Comparison of ENCODE assay signal across 24 cellular contexts in genomic region chr6:21996425-21997207, GRCh38.
A peak's percentile ranks its signal among the peaks of the same experiment; 100 is the strongest.
DNase-seq lines count a peak whose midpoint lies in the region; ATAC-seq, FAIRE-seq and TF ChIP-seq lines count a peak whose summit lies in the region.
"Had no signal": no experiment of that assay in that cellular context is flagged by ENCODE, and none has a peak within 500 bp of the region (broad histone marks: within the 10 kb centered on the region; RNA-seq: fewer than 3 reads in every experiment).

No MANE protein-coding gene starts in this region.

- peak overlapping the region; percentile 37 for H3K27ac ChIP-seq in astrocyte (ENCODE audit: low read depth, low read length)
- peak overlapping the region; percentile 22 for H3K27ac ChIP-seq in hepatocyte
- peak overlapping the region; percentile 97 for H3K27ac ChIP-seq in smooth muscle cell (ENCODE audit: low read depth)
- H3K27ac ChIP-seq in MM.1S (ENCODE audit: low read length), result no peak overlapping the region
- H3K27ac ChIP-seq: 22Rv1 had no signal

- H3K9ac ChIP-seq in astrocyte (ENCODE audit: low read length), result peak overlapping the region; percentile 28
- H3K9ac ChIP-seq in smooth muscle cell (ENCODE audit: low read depth), result peak overlapping the region; percentile 23
- no peak overlapping the region for H3K9ac ChIP-seq in MM.1S (ENCODE audit: low read length)

- no peaks in the 10 kb centered on the region for H3K36me3 ChIP-seq in astrocyte (ENCODE audit: insufficient read depth, low read length)
- no peaks in the 10 kb centered on the region for H3K36me3 ChIP-seq in hepatocyte (replicated peaks; ENCODE audit: insufficient read depth, low read depth)
- H3K36me3 ChIP-seq in smooth muscle cell (ENCODE audit: low read depth), result no peaks in the 10 kb centered on the region
- no peaks in the 10 kb centered on the region for H3K36me3 ChIP-seq in MM.1S (replicated peaks; ENCODE audit: insufficient read depth, low read length)

- no peaks in the 10 kb centered on the region for H3K79me2 ChIP-seq in astrocyte (ENCODE audit: insufficient read depth, low read length)
- H3K79me2 ChIP-seq in hepatocyte, result no peaks in the 10 kb centered on the region
- H3K79me2 ChIP-seq in smooth muscle cell (ENCODE audit: low read depth), result no peaks in the 10 kb centered on the region
- H3K79me2 ChIP-seq in MM.1S (ENCODE audit: low read length), result no peaks in the 10 kb centered on the region

- H3K9me2 ChIP-seq in hepatocyte (replicated peaks; ENCODE audit: insufficient read depth), result no peaks in the 10 kb centered on the region
- H3K9me2 ChIP-seq in MM.1S (replicated peaks; ENCODE audit: insufficient read depth, low read length), result no peaks in the 10 kb centered on the region

- no peak overlapping the region for H2AFZ ChIP-seq in astrocyte (ENCODE audit: low read depth, low read length)
- no peak overlapping the region for H2AFZ ChIP-seq in hepatocyte
- peak overlapping the region; percentile 32 for H2AFZ ChIP-seq in smooth muscle cell (ENCODE audit: low read depth)
- H2AFZ ChIP-seq in MM.1S (ENCODE audit: low read length), result no peak overlapping the region

- H3K4me2 ChIP-seq in astrocyte (ENCODE audit: low read length) (peak overlapping the region; percentile 55), hepatocyte (peak overlapping the region; percentile 13), smooth muscle cell (peak overlapping the region; percentile 54), MM.1S (ENCODE audit: low read depth, low read length) (no peak overlapping the region)

- DNase-seq in DMS 273 (lab: John Stamatoyannopoulos, UW; ENCODE audit: unreplicated experiment) (peak; percentile 39), DMS 273 treated with DMSO at 0.1 percent for 48 hours (lab: John Stamatoyannopoulos, UW) (no peak), astrocyte (ENCODE audit: low read depth) (peak; percentile 62), hepatocyte (ENCODE audit: low spot score) (no peak), smooth muscle cell (lab: John Stamatoyannopoulos, UW; ENCODE audit: unreplicated experiment) (no peak), MM.1S (no peak)
- DNase-seq: activated CD4-positive, CD25-positive, alpha-beta regulatory T cell; activated naive CD8-positive, alpha-beta T cell treated with anti-CD3 and anti-CD28 coated beads, Interleukin-2, amount 10 ng/mL, durations not matched to agents 7 days and 5 days; activated T-cell treated with anti-CD3 and anti-CD28 coated beads, Interleukin-2, amount 50 U/mL, for 72 hours; C1 segment of cervical spinal cord; DMS53; effector memory CD4-positive, alpha-beta T cell; HFFc6; left cardiac atrium; mucosa of descending colon; MV-4-11; NCI-H2029 had no signal

- no peaks in the 10 kb centered on the region for H3K9me3 ChIP-seq in astrocyte (ENCODE audit: insufficient read depth, low read depth, low read length)
- H3K9me3 ChIP-seq in hepatocyte (ENCODE audit: low read depth), result no peaks in the 10 kb centered on the region
- H3K9me3 ChIP-seq in smooth muscle cell (replicated peaks; ENCODE audit: low read depth), result no peaks in the 10 kb centered on the region
- no peaks in the 10 kb centered on the region for H3K9me3 ChIP-seq in MM.1S (replicated peaks; ENCODE audit: insufficient read depth, low read length)
- H3K9me3 ChIP-seq: mucosa of descending colon had no signal

- no peak for ATAC-seq in GM18867 (IDR thresholded peaks at IDR 0.05; ENCODE audit: unreplicated experiment)
- ATAC-seq in GM21576 (IDR thresholded peaks at IDR 0.05; ENCODE audit: unreplicated experiment), result no peak
- ATAC-seq: activated T-cell treated with anti-CD3 and anti-CD28 coated beads, Interleukin-2, amount 50 U/mL, for 72 hours; HepG2; mucosa of descending colon had no signal

- peaks cover 23% of the 10 kb centered on the region for H3F3A ChIP-seq in smooth muscle cell (ENCODE audit: low read depth)
- no peaks in the 10 kb centered on the region for H3F3A ChIP-seq in MM.1S (ENCODE audit: insufficient read depth, low read length)

- H3K27ac Mint-ChIP-seq in astrocyte (ENCODE audit: unreplicated experiment), result peak overlapping the region; percentile 92
- H3K27ac Mint-ChIP-seq: activated naive CD8-positive, alpha-beta T cell treated with anti-CD3 and anti-CD28 coated beads, Interleukin-2, amount 10 ng/mL, durations not matched to agents 7 days and 5 days; activated T-cell treated with anti-CD3 and anti-CD28 coated beads, Interleukin-2, amount 50 U/mL, for 72 hours; HFFc6; T-helper 2 cell treated with Interferon-gamma antibody and Interleukin-4, amounts not matched to agents 5 μg/mL and 100 μg/mL, for 36 hours had no signal

- H3K36me3 Mint-ChIP-seq in astrocyte (ENCODE audit: low read depth, unreplicated experiment), result peaks cover 2% of the 10 kb centered on the region
- H3K36me3 Mint-ChIP-seq: activated naive CD8-positive, alpha-beta T cell treated with anti-CD3 and anti-CD28 coated beads, Interleukin-2, amount 10 ng/mL, durations not matched to agents 7 days and 5 days had no signal

- 59% methylated on average over 5 of the region's 5 CpGs for WGBS in hepatocyte (ENCODE audit: low lambda C conversion rate, missing lambda C conversion rate)
- 41% methylated on average over 5 of the region's 5 CpGs for WGBS in smooth muscle cell (ENCODE audit: low lambda C conversion rate)

- H4K20me1 ChIP-seq in astrocyte (ENCODE audit: insufficient read depth, low read length), result no peaks in the 10 kb centered on the region
- H4K20me1 ChIP-seq in hepatocyte (ENCODE audit: insufficient read depth, poor library complexity, severe bottlenecking), result no peaks in the 10 kb centered on the region
- no peaks in the 10 kb centered on the region for H4K20me1 ChIP-seq in smooth muscle cell (ENCODE audit: low read depth)
- no peaks in the 10 kb centered on the region for H4K20me1 ChIP-seq in MM.1S (ENCODE audit: insufficient read depth, low read length)

- no peaks in the 10 kb centered on the region for H3K9me3 Mint-ChIP-seq in astrocyte (ENCODE audit: unreplicated experiment)
- H3K9me3 Mint-ChIP-seq: activated naive CD8-positive, alpha-beta T cell treated with anti-CD3 and anti-CD28 coated beads, Interleukin-2, amount 10 ng/mL, durations not matched to agents 7 days and 5 days; activated T-cell treated with anti-CD3 and anti-CD28 coated beads, Interleukin-2, amount 50 U/mL, for 72 hours; HFFc6; T-helper 2 cell treated with Interferon-gamma antibody and Interleukin-4, amounts not matched to agents 5 μg/mL and 100 μg/mL, for 36 hours had no signal

- H3K27me3 ChIP-seq in astrocyte (ENCODE audit: insufficient read depth, low read length) (no peaks in the 10 kb centered on the region), hepatocyte (no peaks in the 10 kb centered on the region), smooth muscle cell (ENCODE audit: low read depth) (no peaks in the 10 kb centered on the region), MM.1S (replicated peaks; ENCODE audit: insufficient read depth, low read length) (no peaks in the 10 kb centered on the region)

- TF ChIP-seq CTCF in astrocyte (IDR thresholded peaks at IDR 0.05; ENCODE audit: insufficient read depth, low read depth, low read length) (no peak), hepatocyte (IDR thresholded peaks at IDR 0.05; ENCODE audit: poor library complexity) (no peak), smooth muscle cell (IDR thresholded peaks at IDR 0.05; ENCODE audit: borderline replicate concordance, insufficient read depth, poor library complexity, severe bottlenecking) (no peak), MM.1S (IDR thresholded peaks at IDR 0.05; ENCODE audit: low read length) (no peak)

- no peaks in the 10 kb centered on the region for H3K27me3 Mint-ChIP-seq in astrocyte (ENCODE audit: low read depth, unreplicated experiment)

- no peak overlapping the region for H3K4me3 Mint-ChIP-seq in astrocyte (ENCODE audit: unreplicated experiment)
- H3K4me3 Mint-ChIP-seq: activated naive CD8-positive, alpha-beta T cell treated with anti-CD3 and anti-CD28 coated beads, Interleukin-2, amount 10 ng/mL, durations not matched to agents 7 days and 5 days; activated T-cell treated with anti-CD3 and anti-CD28 coated beads, Interleukin-2, amount 50 U/mL, for 72 hours; HFFc6; T-helper 2 cell treated with Interferon-gamma antibody and Interleukin-4, amounts not matched to agents 5 μg/mL and 100 μg/mL, for 36 hours had no signal

- peaks cover 44% of the 10 kb centered on the region for H3K4me1 ChIP-seq in astrocyte (ENCODE audit: insufficient read depth, low read length)
- H3K4me1 ChIP-seq in hepatocyte (ENCODE audit: insufficient read depth), result peaks cover 34% of the 10 kb centered on the region
- H3K4me1 ChIP-seq in smooth muscle cell (ENCODE audit: low read depth), result peaks cover 25% of the 10 kb centered on the region
- no peaks in the 10 kb centered on the region for H3K4me1 ChIP-seq in MM.1S (ENCODE audit: low read length)

- peaks cover 76% of the 10 kb centered on the region for H3K4me1 Mint-ChIP-seq in astrocyte (ENCODE audit: low read depth, unreplicated experiment)

- no peak overlapping the region for H3K4me3 ChIP-seq in astrocyte (ENCODE audit: insufficient read depth, low read depth, low read length)
- no peak overlapping the region for H3K4me3 ChIP-seq in hepatocyte
- no peak overlapping the region for H3K4me3 ChIP-seq in smooth muscle cell
- H3K4me3 ChIP-seq in MM.1S (ENCODE audit: low read length), result no peak overlapping the region
- H3K4me3 ChIP-seq: mucosa of descending colon, skin epidermis had no signal

- no peak for FAIRE-seq in astrocyte (lab: Jason Lieb, UNC)
- FAIRE-seq: GM18507, HepG2 had no signal

Comparison
In these comparisons a context has a peak if more than half of its experiments do, and no peak if none do; other contexts are left out.
1. DNase-seq: peak in DMS 273 (single experiment) and astrocyte (single experiment); none in DMS 273 treated with DMSO at 0.1 percent for 48 hours (single experiment), hepatocyte (single experiment), smooth muscle cell (single experiment) and MM.1S (single experiment).